Comparison of ENCODE assay signal across 25 cellular contexts in the genomic region with DNA sequence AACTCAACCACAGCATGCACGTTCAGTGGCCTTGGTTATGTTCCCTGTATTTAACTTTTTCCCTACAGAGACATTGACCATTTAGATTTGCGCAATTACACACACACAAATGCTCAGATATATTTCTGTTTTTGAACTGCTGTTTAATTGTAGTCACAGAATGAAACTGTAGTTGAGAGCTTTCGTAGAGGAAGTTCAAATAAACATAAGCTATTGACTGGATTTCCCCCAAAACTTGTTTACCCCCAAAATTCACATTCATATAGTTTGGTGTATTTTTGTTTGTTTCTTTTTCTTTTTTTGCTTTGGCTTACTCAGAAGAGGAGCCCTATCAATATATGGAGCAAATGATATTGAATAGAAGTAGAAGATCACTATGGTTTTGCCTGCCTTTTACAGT.
"Had no signal": no experiment of that assay in that cellular context is flagged by ENCODE, and none has a peak within 500 bp of the region (broad histone marks: within the 10 kb centered on the region; RNA-seq: fewer than 3 reads in every experiment).

No MANE protein-coding gene starts in this region.

- H3K9me3 ChIP-seq: neutrophil, right lobe of liver, uterus had no signal

- H3K4me3 ChIP-seq: left lung, lower lobe of right lung, right atrium auricular region, right lobe of liver, smooth muscle cell, tibial nerve, uterus had no signal

- DNase-seq: hypothalamus; immature natural killer cell; kidney; left colon; left lung; lower lobe of right lung; mammary epithelial cell; mesenchymal stem cell; naive thymus-derived CD8-positive, alpha-beta T cell; occipital lobe; right lobe of liver; stimulated activated CD4-positive, alpha-beta T cell treated with anti-CD3 and anti-CD28 coated beads, Interleukin-1b, Interleukin-23, amount 100 ng/mL, for 48 hours; stimulated activated CD4-positive, alpha-beta T cell treated with anti-CD3 and anti-CD28 coated beads, Interleukin-2, amount 100 ng/mL, for 48 hours; stimulated activated CD4-positive, alpha-beta T cell treated with anti-CD3 and anti-CD28 coated beads, Interleukin-4, amount 100 ng/mL, for 4 hours; stimulated activated CD8-positive, alpha-beta memory T cell treated with anti-CD3 and anti-CD28 coated beads, Interleukin-4, amount 100 ng/mL, for 48 hours; stimulated activated naive CD4-positive, alpha-beta T cell treated with Interleukin-2 at 50 U/mL for 16 hours; stimulated activated naive CD8-positive, alpha-beta T cell treated with anti-CD3 and anti-CD28 coated beads, Interleukin-15, amount 100 ng/mL, for 72 hours; substantia nigra; uterus had no signal

- ATAC-seq: left colon; left lung; lower lobe of right lung; naive thymus-derived CD8-positive, alpha-beta T cell; stimulated activated memory B cell treated with anti-CD40 and anti-IgM and Interleukin-4, amounts not matched to agents 10 μg/mL and 1 μg/mL and 100 μg/mL, for 72 hours; stimulated activated naive CD8-positive, alpha-beta T cell treated with anti-CD3 and anti-CD28 coated beads, Interleukin-15, amount 100 ng/mL, for 72 hours had no signal

- H3K27me3 ChIP-seq: left lung, neutrophil, right atrium auricular region, right lobe of liver, tibial nerve, uterus had no signal

- H3K36me3 ChIP-seq: left lung, lower lobe of right lung, neutrophil, right atrium auricular region, right lobe of liver, tibial nerve, uterus had no signal

- H3K4me1 ChIP-seq: left lung, lower lobe of right lung, parathyroid adenoma, right atrium auricular region, tibial nerve, uterus had no signal

- H3K27ac ChIP-seq: left lung, lower lobe of right lung, neutrophil, parathyroid adenoma, right atrium auricular region, tibial nerve, uterus had no signal
